In the genomic region with DNA sequence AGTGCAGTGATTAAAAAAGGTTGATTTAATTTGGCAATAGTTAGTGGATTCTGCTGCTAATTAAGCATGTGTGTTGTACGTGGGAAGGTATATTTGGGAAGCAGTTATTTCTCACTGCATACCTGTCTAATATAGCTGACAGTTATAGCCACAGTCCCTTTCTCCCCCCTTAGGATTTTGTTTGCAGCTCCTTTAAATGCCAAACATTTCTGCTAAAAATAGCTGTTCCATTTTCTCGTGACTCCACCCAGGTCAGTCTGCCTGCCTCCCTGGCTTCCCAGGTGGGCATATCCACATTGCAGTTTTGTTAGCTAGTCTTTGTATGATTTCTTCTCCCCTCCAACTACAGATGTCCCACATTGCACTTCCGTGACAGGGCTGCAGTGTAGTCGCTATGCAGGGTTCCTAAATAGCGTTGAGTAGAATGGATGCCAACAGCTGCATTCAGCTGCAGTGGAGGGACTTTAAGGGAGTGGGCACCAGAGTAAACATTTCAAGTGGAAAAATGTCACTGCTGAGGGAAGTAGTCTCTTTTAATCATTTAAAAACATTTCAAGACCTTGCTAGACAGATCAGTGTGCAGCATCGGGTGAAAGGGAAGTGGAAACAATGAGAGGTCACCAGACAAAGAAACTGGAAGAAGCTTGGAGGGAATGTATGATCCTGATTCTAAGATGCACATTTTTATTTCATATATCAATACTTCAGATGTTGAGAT, we compare ENCODE assay signal across 16 cellular contexts.
DNase-seq lines count a peak whose midpoint lies in the region; ATAC-seq and TF ChIP-seq lines count a peak whose summit lies in the region.
"Had no signal": no experiment of that assay in that cellular context is flagged by ENCODE, and none has a peak within 500 bp of the region (broad histone marks: within the 10 kb centered on the region; RNA-seq: fewer than 3 reads in every experiment).

No MANE protein-coding gene starts in this region.

- ATAC-seq in GM18909 (IDR thresholded peaks at IDR 0.05; ENCODE audit: poor library complexity, unreplicated experiment) (peak; percentile 41), HG03432 (IDR thresholded peaks at IDR 0.05; ENCODE audit: unreplicated experiment) (peak; percentile 44), psoas muscle (peak in 3 of 4 donors; percentile 30 to 73 (median 56)), HG02678 (IDR thresholded peaks at IDR 0.05; ENCODE audit: unreplicated experiment) (no peak)

- H3K36me3 ChIP-seq in cardiac muscle cell (no peaks in the 10 kb centered on the region), psoas muscle (ENCODE audit: insufficient read depth in 1 of 2, low read depth in 1 of 2) (no peaks in the 10 kb centered on the region), WERI-Rb-1 (no peaks in the 10 kb centered on the region)
- H3K36me3 ChIP-seq: esophagus muscularis mucosa, tibial nerve had no signal

- H3K27me3 ChIP-seq in cardiac muscle cell (no peaks in the 10 kb centered on the region), psoas muscle (ENCODE audit: insufficient read depth in 3 of 3, low read length in 2 of 3) (no peaks in the 10 kb centered on the region), WERI-Rb-1 (ENCODE audit: insufficient read depth, low read depth, severe bottlenecking) (no peaks in the 10 kb centered on the region)
- H3K27me3 ChIP-seq: esophagus muscularis mucosa, tibial nerve had no signal

- H3K4me3 ChIP-seq in cardiac muscle cell (no peak overlapping the region), psoas muscle (peak overlapping the region; percentile 41), WERI-Rb-1 (ENCODE audit: low read depth, low read length) (no peak overlapping the region)
- H3K4me3 ChIP-seq: esophagus muscularis mucosa, skin epidermis, tibial nerve had no signal

- H3K27ac ChIP-seq in cardiac muscle cell (peak overlapping the region; percentile 85), psoas muscle (no peak overlapping the region), WERI-Rb-1 (no peak overlapping the region)
- H3K27ac ChIP-seq: esophagus muscularis mucosa, skin epidermis, tibial nerve had no signal

- H3K9me3 ChIP-seq in cardiac muscle cell (ENCODE audit: low read depth) (no peaks in the 10 kb centered on the region), psoas muscle (no peaks in the 10 kb centered on the region), WERI-Rb-1 (ENCODE audit: severe bottlenecking) (no peaks in the 10 kb centered on the region)
- H3K9me3 ChIP-seq: esophagus muscularis mucosa, tibial nerve had no signal

- H3K4me1 ChIP-seq in cardiac muscle cell (ENCODE audit: low read depth) (peaks cover 14% of the 10 kb centered on the region), psoas muscle (peaks cover 13% of the 10 kb centered on the region)

- 7 to 24% (median 11%) methylated on average over 6 of the region's 6 CpGs for whole genome bisulfite sequencing in psoas muscle, 3 donors

- DNase-seq in cardiac muscle cell (ENCODE audit: low read depth in 1 of 2, low spot score in 1 of 2) = peak in 1 of 2 donors; percentile 70
- DNase-seq in psoas muscle = no peak
- no peak for DNase-seq in WERI-Rb-1
- DNase-seq in GM10266 (ENCODE audit: extremely low spot score) = no peak
- DNase-seq: activated CD4-positive, alpha-beta T cell treated with anti-CD3 and anti-CD28 coated beads for 1 hour; activated naive CD4-positive, alpha-beta T cell treated with anti-CD3 and anti-CD28 coated beads, Interleukin-2, amount 10 ng/mL, durations not matched to agents 7 days and 5 days; glutamatergic neuron; kidney; NCI-H1092 treated with DMSO at 0.1 percent for 48 hours; NK-92 treated with Interleukin-12 subunit alpha and Interleukin-12 subunit beta, amount 100 ng/mL, for 24 hours had no signal

- intact Hi-C loops in psoas muscle (cut with DNase I) = no loop called here

- no peak for TF ChIP-seq CTCF in cardiac muscle cell (IDR thresholded peaks at IDR 0.05; ENCODE audit: low read depth, low read length)
- no peak for TF ChIP-seq CTCF in psoas muscle (IDR thresholded peaks at IDR 0.05)
- TF ChIP-seq CTCF in WERI-Rb-1 (IDR thresholded peaks at IDR 0.05; ENCODE audit: low read depth, low read length) = no peak
- TF ChIP-seq CTCF in GM10266 (IDR thresholded peaks at IDR 0.05; ENCODE audit: control insufficient read depth, insufficient read depth, low read depth, missing control alignments) = no peak
